In the genomic region with DNA sequence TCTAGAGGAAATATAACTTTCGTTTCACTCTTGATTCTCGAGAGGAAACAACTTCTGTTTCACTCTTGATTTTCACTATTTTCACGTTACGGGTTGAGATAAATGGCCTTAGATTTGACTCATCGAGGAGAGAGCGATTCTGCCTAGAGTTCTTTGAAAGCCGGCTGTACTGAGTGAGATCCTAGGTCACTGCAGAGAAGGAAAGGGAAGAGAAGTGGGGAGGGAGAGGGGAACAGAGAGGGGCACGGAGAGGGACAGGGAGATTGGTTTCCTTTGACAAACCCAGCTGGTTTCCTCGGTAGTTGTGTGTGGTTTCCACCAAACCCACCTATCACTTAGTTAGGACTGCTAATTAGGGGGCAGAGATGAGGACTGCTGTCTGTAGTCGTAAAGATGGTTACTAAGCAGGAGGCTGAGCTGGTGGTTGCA, we compare ENCODE assay signal across 9 cellular contexts. TPM values are rescaled to one million over a fixed set of nuclear protein-coding genes. Genes with fewer than 3 reads are reported as not detected.
DNase-seq lines count a peak whose midpoint lies in the region; ATAC-seq lines count a peak whose summit lies in the region.
"Had no signal": no experiment of that assay in that cellular context is flagged by ENCODE, and none has a peak within 500 bp of the region (broad histone marks: within the 10 kb centered on the region; RNA-seq: fewer than 3 reads in every experiment).

No MANE protein-coding gene starts in this region.

- no peaks in the 10 kb centered on the region for H3K9me3 ChIP-seq in T-helper 17 cell (ENCODE audit: control insufficient read depth, low read length, poor library complexity, severe bottlenecking)

- no peaks in the 10 kb centered on the region for H3K9me3 Mint-ChIP-seq in activated CD8-positive, alpha-beta memory T cell treated with anti-CD3 and anti-CD28 coated beads, Interleukin-2, amount 10 ng/mL, durations not matched to agents 7 days and 5 days (ENCODE audit: low read depth)

- H3K36me3 Mint-ChIP-seq in activated CD8-positive, alpha-beta memory T cell treated with anti-CD3 and anti-CD28 coated beads, Interleukin-2, amount 10 ng/mL, durations not matched to agents 7 days and 5 days: peaks cover 1% of the 10 kb centered on the region
- H3K36me3 Mint-ChIP-seq in T-helper 17 cell (ENCODE audit: low read depth): peaks cover 5% of the 10 kb centered on the region

- peak; percentile 66 for DNase-seq in activated CD8-positive, alpha-beta memory T cell treated with anti-CD3 and anti-CD28 coated beads, Interleukin-2, amount 10 ng/mL, durations not matched to agents 7 days and 5 days
- DNase-seq in activated CD8-positive, alpha-beta memory T cell treated with anti-CD3 and anti-CD28 coated beads, Interleukin-2, amount 50 U/mL, for 4 hours: no peak
- DNase-seq in T-helper 17 cell: no peak
- peak; percentile 21 for DNase-seq in stimulated activated naive CD8-positive, alpha-beta T cell treated with anti-CD3 and anti-CD28 coated beads, Interleukin-15, Interleukin-2, amounts not matched to agents 100 U/mL and 50 U/mL, for 24 hours
- no peak for DNase-seq in NCI-H2081 treated with DMSO at 0.1 percent for 48 hours (lab: John Stamatoyannopoulos, UW)
- DNase-seq in putamen (ENCODE audit: low spot score): no peak
- DNase-seq in A172 (ENCODE audit: low spot score): no peak

- peak; percentile 73 for ATAC-seq in activated CD8-positive, alpha-beta memory T cell treated with anti-CD3 and anti-CD28 coated beads, Interleukin-2, amount 10 ng/mL, durations not matched to agents 7 days and 5 days
- ATAC-seq in HG02588 (IDR thresholded peaks at IDR 0.05; ENCODE audit: unreplicated experiment) (peak; percentile 31), T-helper 17 cell (peak; percentile 32)
- peak; percentile 64 for ATAC-seq in stimulated activated naive CD8-positive, alpha-beta T cell treated with anti-CD3 and anti-CD28 coated beads, Interleukin-15, Interleukin-2, amounts not matched to agents 100 U/mL and 50 U/mL, for 24 hours
- ATAC-seq: left lobe of liver had no signal

- CTCF ChIA-PET in activated CD8-positive, alpha-beta memory T cell treated with anti-CD3 and anti-CD28 coated beads, Interleukin-2, amount 10 ng/mL, durations not matched to agents 7 days and 5 days (lab: Charles Lee): interaction anchor here (0.6 to 1.4 kb wide), 3 partner anchors 16 to 19 kb away, joined by 3 read pairs; no protein-coding TSS in a partner anchor

- H3K27me3 Mint-ChIP-seq in activated CD8-positive, alpha-beta memory T cell treated with anti-CD3 and anti-CD28 coated beads, Interleukin-2, amount 10 ng/mL, durations not matched to agents 7 days and 5 days: peaks cover 52% of the 10 kb centered on the region
- H3K27me3 Mint-ChIP-seq in T-helper 17 cell: peaks cover 16% of the 10 kb centered on the region

- peak overlapping the region; percentile 55 for H3K4me3 Mint-ChIP-seq in activated CD8-positive, alpha-beta memory T cell treated with anti-CD3 and anti-CD28 coated beads, Interleukin-2, amount 10 ng/mL, durations not matched to agents 7 days and 5 days
- peak overlapping the region; percentile 88 for H3K4me3 Mint-ChIP-seq in T-helper 17 cell

- H3K4me1 Mint-ChIP-seq in activated CD8-positive, alpha-beta memory T cell treated with anti-CD3 and anti-CD28 coated beads, Interleukin-2, amount 10 ng/mL, durations not matched to agents 7 days and 5 days: peaks cover 29% of the 10 kb centered on the region
- H3K4me1 Mint-ChIP-seq in T-helper 17 cell: peaks cover 9% of the 10 kb centered on the region

- peak overlapping the region; percentile 80 for H3K27ac Mint-ChIP-seq in activated CD8-positive, alpha-beta memory T cell treated with anti-CD3 and anti-CD28 coated beads, Interleukin-2, amount 10 ng/mL, durations not matched to agents 7 days and 5 days
- peak overlapping the region; percentile 90 for H3K27ac Mint-ChIP-seq in T-helper 17 cell

RNA-seq across cellular contexts. Expression of a gene that starts 21.6 kb away (rescaled TPM):
- 1 to 10 TPM; 6.3 to 9.7 TPM for total RNA-seq in activated CD8-positive, alpha-beta memory T cell treated with anti-CD3 and anti-CD28 coated beads, Interleukin-2, amount 10 ng/mL, durations not matched to agents 7 days and 5 days
- 10 to 100 TPM; 13.6 to 14.3 TPM for total RNA-seq in T-helper 17 cell
- 10.3 and 17.4 TPM in 2 replicates for total RNA-seq in A172 (2014; rRNA removed; shearing (Covaris generic))

RNA-seq across cellular contexts. Expression of a gene that starts 55.8 kb away (rescaled TPM):
- total RNA-seq in activated CD8-positive, alpha-beta memory T cell treated with anti-CD3 and anti-CD28 coated beads, Interleukin-2, amount 10 ng/mL, durations not matched to agents 7 days and 5 days: under 1 TPM; 0.38 to 0.52 TPM
- total RNA-seq in T-helper 17 cell: 1 to 10 TPM in 1 of 2 donors, under 1 TPM in 1; 0.45 to 2.6 TPM
- total RNA-seq in A172 (2014; rRNA removed; shearing (Covaris generic)): 52.1 and 57.5 TPM in 2 replicates

Comparison
In these comparisons a context has a peak if more than half of its experiments do, and no peak if none do; other contexts are left out.
1. DNase-seq: peak in activated CD8-positive, alpha-beta memory T cell treated with anti-CD3 and anti-CD28 coated beads, Interleukin-2, amount 10 ng/mL, durations not matched to agents 7 days and 5 days (single experiment) and stimulated activated naive CD8-positive, alpha-beta T cell treated with anti-CD3 and anti-CD28 coated beads, Interleukin-15, Interleukin-2, amounts not matched to agents 100 U/mL and 50 U/mL, for 24 hours (single experiment); none in activated CD8-positive, alpha-beta memory T cell treated with anti-CD3 and anti-CD28 coated beads, Interleukin-2, amount 50 U/mL, for 4 hours (single experiment), T-helper 17 cell (0 of 3), NCI-H2081 treated with DMSO at 0.1 percent for 48 hours (single experiment), putamen (single experiment) and A172 (single experiment).
2. RNA of a gene that starts 55.8 kb away (total RNA-seq): 52.1 to 57.5 TPM in A172; 0.45 to 2.6 TPM in T-helper 17 cell and 0.38 to 0.52 TPM in activated CD8-positive, alpha-beta memory T cell treated with anti-CD3 and anti-CD28 coated beads, Interleukin-2, amount 10 ng/mL, durations not matched to agents 7 days and 5 days; every median in the first group is over 10 times any median in the second.
3. Peak in every context shown above with its lines, with median percentiles within 50 percentile points of each other: ATAC-seq.